ENCODE assay signal across 9 cellular contexts in genomic region chr2:219499555-219499954, GRCh38. TPM values are rescaled to one million over a fixed set of nuclear protein-coding genes. Genes with fewer than 3 reads are reported as not detected.
DNase-seq lines count a peak whose midpoint lies in the region; ATAC-seq lines count a peak whose summit lies in the region.
"Had no signal": no experiment of that assay in that cellular context is flagged by ENCODE, and none has a peak within 500 bp of the region (broad histone marks: within the 10 kb centered on the region; RNA-seq: fewer than 3 reads in every experiment).

No MANE protein-coding gene starts in this region.

- peaks cover 11% of the 10 kb centered on the region for H3K36me3 Mint-ChIP-seq in T-helper 1 cell treated with Interleukin-12 subunit alpha and Interleukin-12 subunit beta and Interleukin-4 antibody, amounts not matched to agents 30 μg/mL and 1 μg/mL, for 36 hours (ENCODE audit: low read depth)
- peaks cover 4% of the 10 kb centered on the region for H3K36me3 Mint-ChIP-seq in activated CD8-positive, alpha-beta T cell treated with anti-CD3 and anti-CD28 coated beads, Interleukin-2, amount 10 ng/mL, durations not matched to agents 7 days and 5 days (ENCODE audit: low read depth)
- H3K36me3 Mint-ChIP-seq in stimulated activated naive B cell treated with anti-CD40 and anti-IgM and Interleukin-4, amounts not matched to agents 10 μg/mL and 1 μg/mL and 100 μg/mL, for 72 hours, result peaks cover 24 to 33% of the 10 kb centered on the region in 2 donors

- H3K4me1 Mint-ChIP-seq in T-helper 1 cell treated with Interleukin-12 subunit alpha and Interleukin-12 subunit beta and Interleukin-4 antibody, amounts not matched to agents 30 μg/mL and 1 μg/mL, for 36 hours (ENCODE audit: low read depth), result peaks cover 23% of the 10 kb centered on the region
- peaks cover 43% of the 10 kb centered on the region for H3K4me1 Mint-ChIP-seq in activated CD8-positive, alpha-beta T cell treated with anti-CD3 and anti-CD28 coated beads, Interleukin-2, amount 10 ng/mL, durations not matched to agents 7 days and 5 days (ENCODE audit: low read depth)
- peaks cover 33 to 48% of the 10 kb centered on the region in 2 donors for H3K4me1 Mint-ChIP-seq in stimulated activated naive B cell treated with anti-CD40 and anti-IgM and Interleukin-4, amounts not matched to agents 10 μg/mL and 1 μg/mL and 100 μg/mL, for 72 hours

- H3K27ac Mint-ChIP-seq in T-helper 1 cell treated with Interleukin-12 subunit alpha and Interleukin-12 subunit beta and Interleukin-4 antibody, amounts not matched to agents 30 μg/mL and 1 μg/mL, for 36 hours, result peak overlapping the region; percentile 88
- peak overlapping the region; percentile 73 for H3K27ac Mint-ChIP-seq in activated CD8-positive, alpha-beta T cell treated with anti-CD3 and anti-CD28 coated beads, Interleukin-2, amount 10 ng/mL, durations not matched to agents 7 days and 5 days
- peak overlapping the region; percentile 93 for H3K27ac Mint-ChIP-seq in stimulated activated naive B cell treated with anti-CD40 and anti-IgM and Interleukin-4, amounts not matched to agents 10 μg/mL and 1 μg/mL and 100 μg/mL, for 72 hours

- H3K4me1 ChIP-seq in iPS-20b (ENCODE audit: insufficient read depth, low read length), result peaks cover 18% of the 10 kb centered on the region; the same call in 1 of the 2 replicates

- peak overlapping the region; percentile 93 for H3K4me3 Mint-ChIP-seq in T-helper 1 cell treated with Interleukin-12 subunit alpha and Interleukin-12 subunit beta and Interleukin-4 antibody, amounts not matched to agents 30 μg/mL and 1 μg/mL, for 36 hours
- H3K4me3 Mint-ChIP-seq in activated CD8-positive, alpha-beta T cell treated with anti-CD3 and anti-CD28 coated beads, Interleukin-2, amount 10 ng/mL, durations not matched to agents 7 days and 5 days, result peak overlapping the region; percentile 83
- peak overlapping the region; percentile 91 to 94 for H3K4me3 Mint-ChIP-seq in stimulated activated naive B cell treated with anti-CD40 and anti-IgM and Interleukin-4, amounts not matched to agents 10 μg/mL and 1 μg/mL and 100 μg/mL, for 72 hours

- peaks cover 9% of the 10 kb centered on the region; the same call in 1 of the 2 replicates for H3K36me3 ChIP-seq in iPS-20b (ENCODE audit: insufficient read depth, low read depth, low read length)

- peak overlapping the region; percentile 77 for H3K4me3 ChIP-seq in iPS-20b (ENCODE audit: low read length)

- DNase-seq in T-helper 1 cell (no peak), NCI-H510A (lab: John Stamatoyannopoulos, UW) (no peak)
- no peak for DNase-seq in activated CD8-positive, alpha-beta T cell treated with anti-CD3 and anti-CD28 coated beads, Interleukin-2, amount 10 ng/mL, durations not matched to agents 7 days and 5 days
- no peak for DNase-seq in stimulated activated naive B cell treated with anti-CD40 and anti-IgM and Interleukin-4, amounts not matched to agents 10 μg/mL and 1 μg/mL and 100 μg/mL, for 72 hours
- DNase-seq: NCI-H1694 had no signal

- no peak for ATAC-seq in activated CD8-positive, alpha-beta T cell treated with anti-CD3 and anti-CD28 coated beads, Interleukin-2, amount 10 ng/mL, durations not matched to agents 7 days and 5 days
- ATAC-seq in stimulated activated naive B cell treated with anti-CD40 and anti-IgM and Interleukin-4, amounts not matched to agents 10 μg/mL and 1 μg/mL and 100 μg/mL, for 72 hours (replicated peaks), result no peak
- ATAC-seq in GM21447 (IDR thresholded peaks at IDR 0.05; ENCODE audit: unreplicated experiment) (no peak), GM21515 (IDR thresholded peaks at IDR 0.05; ENCODE audit: unreplicated experiment) (no peak)

- POLR2A ChIA-PET in activated CD8-positive, alpha-beta T cell treated with anti-CD3 and anti-CD28 coated beads, Interleukin-2, amount 10 ng/mL, durations not matched to agents 7 days and 5 days (lab: Charles Lee), result interaction anchor here (0.8 to 1.4 kb wide), 3 partner anchors 9 to 41 kb away, joined by 3 to 6 read pairs (median 3); no protein-coding TSS in a partner anchor

- peaks cover 36% of the 10 kb centered on the region for H3K27me3 ChIP-seq in iPS-20b (ENCODE audit: insufficient read depth, low read length)

- no peaks in the 10 kb centered on the region for H3K9me3 Mint-ChIP-seq in T-helper 1 cell treated with Interleukin-12 subunit alpha and Interleukin-12 subunit beta and Interleukin-4 antibody, amounts not matched to agents 30 μg/mL and 1 μg/mL, for 36 hours
- no peaks in the 10 kb centered on the region for H3K9me3 Mint-ChIP-seq in activated CD8-positive, alpha-beta T cell treated with anti-CD3 and anti-CD28 coated beads, Interleukin-2, amount 10 ng/mL, durations not matched to agents 7 days and 5 days (ENCODE audit: insufficient read depth)
- H3K9me3 Mint-ChIP-seq in stimulated activated naive B cell treated with anti-CD40 and anti-IgM and Interleukin-4, amounts not matched to agents 10 μg/mL and 1 μg/mL and 100 μg/mL, for 72 hours, result no peaks in the 10 kb centered on the region

- CTCF ChIA-PET in activated CD8-positive, alpha-beta T cell treated with anti-CD3 and anti-CD28 coated beads, Interleukin-2, amount 10 ng/mL, durations not matched to agents 7 days and 5 days (lab: Charles Lee), result interaction anchor here (0.9 to 4.5 kb wide), 15 partner anchors 10 to 204 kb away, joined by 3 to 45 read pairs (median 5); partner anchors contain the start of genes ASIC4 and STK11IP

- peak overlapping the region; percentile 83; the same call in 1 of the 2 replicates for H3K9ac ChIP-seq in iPS-20b (ENCODE audit: low read depth, low read length)

- H3K27ac ChIP-seq in iPS-20b (ENCODE audit: low read length), result no peak overlapping the region

- H3K9me3 ChIP-seq in iPS-20b (ENCODE audit: insufficient read depth, low read depth, low read length), result no peaks in the 10 kb centered on the region

- H3K27me3 Mint-ChIP-seq in T-helper 1 cell treated with Interleukin-12 subunit alpha and Interleukin-12 subunit beta and Interleukin-4 antibody, amounts not matched to agents 30 μg/mL and 1 μg/mL, for 36 hours (ENCODE audit: low read depth), result peaks cover 34% of the 10 kb centered on the region
- peaks cover 33% of the 10 kb centered on the region for H3K27me3 Mint-ChIP-seq in activated CD8-positive, alpha-beta T cell treated with anti-CD3 and anti-CD28 coated beads, Interleukin-2, amount 10 ng/mL, durations not matched to agents 7 days and 5 days (ENCODE audit: low read depth)
- H3K27me3 Mint-ChIP-seq in stimulated activated naive B cell treated with anti-CD40 and anti-IgM and Interleukin-4, amounts not matched to agents 10 μg/mL and 1 μg/mL and 100 μg/mL, for 72 hours, result peaks cover 31 to 33% of the 10 kb centered on the region in 2 donors

RNA-seq across cellular contexts. Expression of gene GMPPA, which starts 0.9 kb away (rescaled TPM):
- 10 to 100 TPM; 37.8 to 41.2 TPM for total RNA-seq in activated CD8-positive, alpha-beta T cell treated with anti-CD3 and anti-CD28 coated beads, Interleukin-2, amount 10 ng/mL, durations not matched to agents 7 days and 5 days

RNA-seq across cellular contexts. Expression of gene ASIC4, which starts 14.7 kb away (rescaled TPM):
- not detected for total RNA-seq in activated CD8-positive, alpha-beta T cell treated with anti-CD3 and anti-CD28 coated beads, Interleukin-2, amount 10 ng/mL, durations not matched to agents 7 days and 5 days

RNA-seq across cellular contexts. Expression of gene CHPF, which starts 44.1 kb away (rescaled TPM):
- total RNA-seq in activated CD8-positive, alpha-beta T cell treated with anti-CD3 and anti-CD28 coated beads, Interleukin-2, amount 10 ng/mL, durations not matched to agents 7 days and 5 days, result 1 to 10 TPM; 7.1 to 7.3 TPM

RNA-seq across cellular contexts. Expression of gene TMEM198, which starts 44.3 kb away (rescaled TPM):
- total RNA-seq in activated CD8-positive, alpha-beta T cell treated with anti-CD3 and anti-CD28 coated beads, Interleukin-2, amount 10 ng/mL, durations not matched to agents 7 days and 5 days, result under 1 TPM; 0.47 to 0.60 TPM
